In the genomic region with DNA sequence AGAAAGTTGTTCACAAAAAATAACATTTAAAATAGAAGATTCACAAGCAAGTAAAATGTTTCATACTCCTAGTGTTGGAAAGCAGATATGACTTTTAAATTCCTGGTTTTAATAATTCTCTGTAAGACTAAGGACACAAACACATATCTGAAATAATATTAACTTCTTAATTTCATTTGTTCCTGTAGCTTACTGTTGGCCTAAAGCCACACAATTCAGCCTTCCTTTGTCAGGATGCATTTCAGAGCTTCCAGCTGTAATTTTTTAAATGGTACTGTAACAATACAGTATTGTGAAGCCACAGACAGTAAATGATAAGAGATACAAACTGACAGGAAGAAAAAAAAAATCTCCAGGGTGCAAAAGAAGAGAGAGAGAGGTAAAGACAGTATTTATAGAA, we compare ENCODE assay signal across 17 cellular contexts.
A peak's percentile ranks its signal among the peaks of the same experiment; 100 is the strongest.
DNase-seq lines count a peak whose midpoint lies in the region; ATAC-seq, FAIRE-seq and TF ChIP-seq lines count a peak whose summit lies in the region.
"Had no signal": no experiment of that assay in that cellular context is flagged by ENCODE, and none has a peak within 500 bp of the region (broad histone marks: within the 10 kb centered on the region; RNA-seq: fewer than 3 reads in every experiment).

No MANE protein-coding gene starts in this region.

- peaks cover 23% of the 10 kb centered on the region for H3K4me1 Mint-ChIP-seq in T-helper 17 cell

- no peak for TF ChIP-seq POLR2A in GM12892 (IDR thresholded peaks at IDR 0.05; ENCODE audit: low read depth, low read length)

- TF ChIP-seq CTCF in fibroblast of pulmonary artery (IDR thresholded peaks at IDR 0.05; ENCODE audit: low read length, missing control alignments) = no peak

- no peak overlapping the region for H3K4me3 Mint-ChIP-seq in T-helper 17 cell

- H3K27ac Mint-ChIP-seq in T-helper 17 cell = peak overlapping the region; percentile 59

- no peaks in the 10 kb centered on the region for H3K9me3 ChIP-seq in T-helper 17 cell (ENCODE audit: control insufficient read depth, low read length, poor library complexity, severe bottlenecking)

- DNase-seq in NCI-H146 (lab: John Stamatoyannopoulos, UW) (peak; percentile 46), T-helper 17 cell (no peak), fibroblast of pulmonary artery (ENCODE audit: low read depth) (peak; percentile 41), NOMO-1 treated with dmso at 0.1 percent for 144 hours (lab: John Stamatoyannopoulos, UW; ENCODE audit: unreplicated experiment) (no peak), NCI-H748 (lab: John Stamatoyannopoulos, UW; ENCODE audit: unreplicated experiment) (no peak), GM12892 (ENCODE audit: insufficient read length) (no peak), NCI-H1694 treated with DMSO at 0.1 percent for 48 hours (lab: John Stamatoyannopoulos, UW) (no peak)
- DNase-seq: AML-193, DMS79, KBM-7, MV-4-11, NCI-H1930, NCI-H446 treated with DMSO at 0.1 percent for 48 hours, NCI-H69, RPMI8226, SIG-M5 had no signal

- no peak overlapping the region for H3K4me3 ChIP-seq in fibroblast of pulmonary artery (replicated peaks; ENCODE audit: low read depth, low read length)

- peaks cover 4% of the 10 kb centered on the region for H3K36me3 Mint-ChIP-seq in T-helper 17 cell (ENCODE audit: low read depth)

- ATAC-seq in T-helper 17 cell = no peak
- ATAC-seq: HepG2 had no signal

- no peaks in the 10 kb centered on the region for H3K27me3 Mint-ChIP-seq in T-helper 17 cell

- FAIRE-seq in GM12892 (lab: Jason Lieb, UNC) = no peak
- FAIRE-seq: HepG2 had no signal

Comparison
In these comparisons a context has a peak if more than half of its experiments do, and no peak if none do; other contexts are left out.
1. DNase-seq: peak in NCI-H146 (single experiment) and fibroblast of pulmonary artery (single experiment); none in T-helper 17 cell (0 of 3), NOMO-1 treated with dmso at 0.1 percent for 144 hours (single experiment), NCI-H748 (single experiment), GM12892 (single experiment) and NCI-H1694 treated with DMSO at 0.1 percent for 48 hours (single experiment).